ENCODE assay signal across 13 cellular contexts in the genomic region with DNA sequence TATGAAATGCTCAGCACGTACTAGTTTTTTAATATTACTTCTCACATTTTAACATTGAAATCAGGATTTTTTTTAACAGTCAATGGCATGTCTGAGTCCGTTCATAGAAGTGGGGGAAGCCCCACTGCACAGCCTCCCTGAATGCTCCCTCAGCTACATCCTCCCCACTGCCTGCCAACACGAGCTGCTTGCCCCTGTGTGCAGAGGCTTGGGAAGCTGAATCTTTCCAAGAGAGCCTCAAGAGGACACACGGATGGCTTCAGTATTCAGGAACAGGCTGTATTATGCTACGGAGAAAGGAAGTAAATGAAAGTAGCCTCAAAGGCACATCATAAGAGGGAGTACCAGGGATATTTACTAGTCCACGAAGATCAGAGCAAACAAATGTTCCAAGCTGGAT.
A peak's percentile ranks its signal among the peaks of the same experiment; 100 is the strongest.
DNase-seq lines count a peak whose midpoint lies in the region; ATAC-seq and TF ChIP-seq lines count a peak whose summit lies in the region.
"Had no signal": no experiment of that assay in that cellular context is flagged by ENCODE, and none has a peak within 500 bp of the region (broad histone marks: within the 10 kb centered on the region; RNA-seq: fewer than 3 reads in every experiment).

No MANE protein-coding gene starts in this region.

- H3K27ac ChIP-seq in right cardiac atrium (ENCODE audit: low read length): peak overlapping the region; percentile 15
- peak overlapping the region; percentile 21 to 30 for H3K27ac ChIP-seq in prostate gland

- TF ChIP-seq POLR2A in prostate gland (IDR thresholded peaks at IDR 0.05): no peak

- WGBS in right cardiac atrium: 46% methylated on average over 6 of the region's 6 CpGs
- WGBS in prostate gland: 51% methylated on average over 6 of the region's 6 CpGs

- in situ Hi-C loops in G401 (cut with HindIII; ENCODE audit: low sequenced_read_pairs): no loop called here

- H3K27me3 ChIP-seq in right cardiac atrium (ENCODE audit: control insufficient read depth, insufficient read depth) (no peaks in the 10 kb centered on the region), prostate gland (replicated peaks; ENCODE audit: insufficient read depth) (no peaks in the 10 kb centered on the region)

- ATAC-seq in right cardiac atrium (peak in 1 of 2 donors; percentile 66), HG03196 (IDR thresholded peaks at IDR 0.05; ENCODE audit: unreplicated experiment) (no peak)
- no peak for ATAC-seq in stimulated activated naive CD8-positive, alpha-beta T cell treated with anti-CD3 and anti-CD28 coated beads, Interleukin-15, Interleukin-2, amounts not matched to agents 100 U/mL and 50 U/mL, for 24 hours

- H3K36me3 ChIP-seq in prostate gland: no peaks in the 10 kb centered on the region

- peak; percentile 72 for DNase-seq in G401 (ENCODE audit: low spot score)
- DNase-seq in cerebellar cortex (ENCODE audit: low spot score): peak; percentile 57
- DNase-seq in right cardiac atrium: peak in 2 of 3 donors; percentile 58 to 77
- DNase-seq in prostate gland (ENCODE audit: low spot score): no peak
- DNase-seq in stimulated activated naive CD8-positive, alpha-beta T cell treated with anti-CD3 and anti-CD28 coated beads, Interleukin-15, Interleukin-2, amounts not matched to agents 100 U/mL and 50 U/mL, for 24 hours: no peak
- no peak for DNase-seq in AG20443 (ENCODE audit: low spot score)
- DNase-seq: Caco-2; CD8-positive, alpha-beta memory T cell; DND-41; GF-D8; GOT3; H9 had no signal

- no peaks in the 10 kb centered on the region for H3K9me3 ChIP-seq in right cardiac atrium (ENCODE audit: control insufficient read depth, low read length)
- no peaks in the 10 kb centered on the region for H3K9me3 ChIP-seq in prostate gland
- H3K9me3 ChIP-seq: Caco-2 had no signal

- no peak for TF ChIP-seq CTCF in prostate gland (IDR thresholded peaks at IDR 0.05)

- peaks cover 4% of the 10 kb centered on the region for H3K4me1 ChIP-seq in right cardiac atrium (ENCODE audit: control insufficient read depth, insufficient read depth, low read length)
- H3K4me1 ChIP-seq in prostate gland (replicated peaks): no peaks in the 10 kb centered on the region
- H3K4me1 ChIP-seq: Caco-2 had no signal

- intact Hi-C loops in right cardiac atrium (cut with DNase I): no loop called here
- intact Hi-C loops in prostate gland (cut with DNase I): loop anchor here (5.0 kb wide), 1 partner anchor 67 kb away; no protein-coding TSS in a partner anchor

- no peak overlapping the region for H3K4me3 ChIP-seq in right cardiac atrium (ENCODE audit: low read length)
- H3K4me3 ChIP-seq in prostate gland: no peak overlapping the region

Comparison
In these comparisons a context has a peak if more than half of its experiments do, and no peak if none do; other contexts are left out.
1. DNase-seq: peak in G401 (single experiment), cerebellar cortex (single experiment) and right cardiac atrium (2 of 3); none in prostate gland (single experiment), stimulated activated naive CD8-positive, alpha-beta T cell treated with anti-CD3 and anti-CD28 coated beads, Interleukin-15, Interleukin-2, amounts not matched to agents 100 U/mL and 50 U/mL, for 24 hours (single experiment) and AG20443 (single experiment).